9 cellular contexts compared by ENCODE assay signal in genomic region chr10:104256335-104257080, GRCh38. TPM values are rescaled to one million over a fixed set of nuclear protein-coding genes. Genes with fewer than 3 reads are reported as not detected.
DNase-seq lines count a peak whose midpoint lies in the region; ATAC-seq, FAIRE-seq and TF ChIP-seq lines count a peak whose summit lies in the region.
"Had no signal": no experiment of that assay in that cellular context is flagged by ENCODE, and none has a peak within 500 bp of the region (broad histone marks: within the 10 kb centered on the region; RNA-seq: fewer than 3 reads in every experiment).

No MANE protein-coding gene starts in this region.

- no peaks in the 10 kb centered on the region for H3K9me3 Mint-ChIP-seq in naive B cell

- peaks cover 9 to 13% of the 10 kb centered on the region in 2 donors for H3K36me3 Mint-ChIP-seq in naive B cell

- H3K4me3 Mint-ChIP-seq in naive B cell = peak overlapping the region in 7 of 8 donors; percentile 75 to 98 (median 93)

- ATAC-seq in naive B cell (ENCODE audit: low read depth in 2 of 2) (no peak), GM21526 (IDR thresholded peaks at IDR 0.05; ENCODE audit: low FRiP score, unreplicated experiment) (no peak), HG03159 (IDR thresholded peaks at IDR 0.05; ENCODE audit: unreplicated experiment) (no peak)

- no peak for TF ChIP-seq POLR2A in GM12892 (IDR thresholded peaks at IDR 0.05; ENCODE audit: low read depth, low read length)

- no peak for FAIRE-seq in GM12892 (lab: Jason Lieb, UNC)
- FAIRE-seq: islet of Langerhans had no signal

- peak; percentile 19 for DNase-seq in CD1c-positive myeloid dendritic cell (ENCODE audit: extremely low spot score)
- peak; percentile 24 for DNase-seq in M059J (ENCODE audit: low read depth)
- peak; percentile 25 to 43 for DNase-seq in cardiac fibroblast (ENCODE audit: low read depth in 2 of 2)
- no peak for DNase-seq in naive B cell
- no peak for DNase-seq in GM10266 (ENCODE audit: extremely low spot score)
- no peak for DNase-seq in GM12892 (ENCODE audit: insufficient read length)

- no peak for TF ChIP-seq CTCF in cardiac fibroblast (IDR thresholded peaks at IDR 0.05; ENCODE audit: low read depth, low read length)
- TF ChIP-seq CTCF in GM10266 (IDR thresholded peaks at IDR 0.05; ENCODE audit: control insufficient read depth, insufficient read depth, low read depth, missing control alignments) = no peak

- H3K4me3 ChIP-seq in cardiac fibroblast (replicated peaks in 1 of 2; ENCODE audit: low read depth in 2 of 2, low read length in 2 of 2) = peak overlapping the region; percentile 79 to 92

- H3K27me3 Mint-ChIP-seq in naive B cell = peaks cover 0 to 9% (median 0%) of the 10 kb centered on the region in 3 donors

- peak overlapping the region in 3 of 6 donors; percentile 44 to 96 (median 95) for H3K27ac Mint-ChIP-seq in naive B cell

- peaks cover 29 to 45% (median 39%) of the 10 kb centered on the region in 3 donors for H3K4me1 Mint-ChIP-seq in naive B cell

RNA-seq across cellular contexts. Expression of gene GSTO1, which starts 1.8 kb away (rescaled TPM):
- total RNA-seq in M059J (2014; rRNA removed; shearing (Covaris generic)) = 179 and 214 TPM in 2 replicates
- polyA plus RNA-seq in naive B cell (ENCODE audit: low read depth in 6 of 6) = 100 to 1,000 TPM in 4 of 6 donors, 10 to 100 TPM in 2; 91.6 to 128 (median 113) TPM
- polyA plus RNA-seq in GM12892 (2012; ENCODE audit: missing spikeins) = 137 TPM

RNA-seq across cellular contexts. Expression of gene GSTO2, which starts 12.5 kb away (rescaled TPM):
- 0.17 and 0.20 TPM in 2 replicates for total RNA-seq in M059J (2014; rRNA removed; shearing (Covaris generic))
- under 1 TPM in 5 of 6 donors, not detected in 1; 0.21 to 0.78 (median 0.49) TPM for polyA plus RNA-seq in naive B cell (ENCODE audit: low read depth in 6 of 6)
- 1.2 TPM for polyA plus RNA-seq in GM12892 (2012; ENCODE audit: missing spikeins)

RNA-seq across cellular contexts. Expression of gene CFAP43, which starts 24.3 kb away (rescaled TPM):
- total RNA-seq in M059J (2014; rRNA removed; shearing (Covaris generic)) = 0.89 and 2.1 TPM in 2 replicates
- polyA plus RNA-seq in naive B cell (ENCODE audit: low read depth in 6 of 6) = not detected
- polyA plus RNA-seq in GM12892 (2012; ENCODE audit: missing spikeins) = 0.11 TPM

Comparison
In these comparisons a context has a peak if more than half of its experiments do, and no peak if none do; other contexts are left out.
1. DNase-seq: peak in CD1c-positive myeloid dendritic cell (single experiment), M059J (single experiment) and cardiac fibroblast (2 of 2); none in naive B cell (single experiment), GM10266 (single experiment) and GM12892 (single experiment).